ENCODE assay signal across 9 cellular contexts in genomic region chr17:66420961-66421371, GRCh38.
DNase-seq lines count a peak whose midpoint lies in the region; ATAC-seq and TF ChIP-seq lines count a peak whose summit lies in the region.
"Had no signal": no experiment of that assay in that cellular context is flagged by ENCODE, and none has a peak within 500 bp of the region (broad histone marks: within the 10 kb centered on the region; RNA-seq: fewer than 3 reads in every experiment).

No MANE protein-coding gene starts in this region.

- no peaks in the 10 kb centered on the region for H3K27me3 Mint-ChIP-seq in activated T-helper 17 cell treated with anti-CD3 and anti-CD28 coated beads, Interleukin-2, amount 50 U/mL, for 72 hours

- TF ChIP-seq CTCF in prostate gland (IDR thresholded peaks at IDR 0.05): no peak

- peak overlapping the region; percentile 16 for H3K4me3 Mint-ChIP-seq in activated T-helper 17 cell treated with anti-CD3 and anti-CD28 coated beads, Interleukin-2, amount 50 U/mL, for 72 hours

- H3K4me3 ChIP-seq in prostate gland: no peak overlapping the region

- 82% methylated on average over 3 of the region's 3 CpGs for WGBS in prostate gland

- H3K27me3 ChIP-seq in prostate gland (replicated peaks; ENCODE audit: insufficient read depth): no peaks in the 10 kb centered on the region

- intact Hi-C loops in prostate gland (cut with DNase I): no loop called here

- peaks cover 6% of the 10 kb centered on the region for H3K36me3 Mint-ChIP-seq in activated T-helper 17 cell treated with anti-CD3 and anti-CD28 coated beads, Interleukin-2, amount 50 U/mL, for 72 hours (ENCODE audit: low read depth)

- peaks cover 44% of the 10 kb centered on the region for H3K4me1 Mint-ChIP-seq in activated T-helper 17 cell treated with anti-CD3 and anti-CD28 coated beads, Interleukin-2, amount 50 U/mL, for 72 hours

- peak; percentile 81 for ATAC-seq in activated T-helper 17 cell treated with anti-CD3 and anti-CD28 coated beads, Interleukin-2, amount 50 U/mL, for 72 hours (replicated peaks)
- peak; percentile 27 for ATAC-seq in left lobe of liver
- ATAC-seq in HG02798 (IDR thresholded peaks at IDR 0.05; ENCODE audit: poor library complexity, unreplicated experiment): no peak

- no peak overlapping the region for H3K27ac ChIP-seq in prostate gland

- DNase-seq in AG08395 (ENCODE audit: low spot score) (peak; percentile 81), GM04503 (ENCODE audit: low read depth) (peak; percentile 89), left lobe of liver (ENCODE audit: low spot score) (no peak), NCI-H2081 treated with DMSO at 0.1 percent for 48 hours (lab: John Stamatoyannopoulos, UW) (no peak), iPS-NIHi7 (ENCODE audit: extremely low spot score) (no peak), prostate gland (ENCODE audit: low spot score) (no peak)
- DNase-seq: effector CD4-positive, alpha-beta T cell had no signal

- peak overlapping the region; percentile 44 for H3K27ac Mint-ChIP-seq in activated T-helper 17 cell treated with anti-CD3 and anti-CD28 coated beads, Interleukin-2, amount 50 U/mL, for 72 hours

- no peaks in the 10 kb centered on the region for H3K9me3 ChIP-seq in prostate gland

- no peak for TF ChIP-seq POLR2A in prostate gland (IDR thresholded peaks at IDR 0.05)

- H3K4me1 ChIP-seq in prostate gland (replicated peaks): no peaks in the 10 kb centered on the region

- no peaks in the 10 kb centered on the region for H3K36me3 ChIP-seq in prostate gland

- H3K9me3 Mint-ChIP-seq in activated T-helper 17 cell treated with anti-CD3 and anti-CD28 coated beads, Interleukin-2, amount 50 U/mL, for 72 hours: no peaks in the 10 kb centered on the region

Comparison
In these comparisons a context has a peak if more than half of its experiments do, and no peak if none do; other contexts are left out.
1. DNase-seq: peak in AG08395 (single experiment) and GM04503 (single experiment); none in left lobe of liver (single experiment), NCI-H2081 treated with DMSO at 0.1 percent for 48 hours (single experiment), iPS-NIHi7 (single experiment) and prostate gland (single experiment).